In genomic region chr16:72832640-72833039, GRCh38 we compare ENCODE assay signal across 8 cellular contexts.
DNase-seq lines count a peak whose midpoint lies in the region; ATAC-seq, FAIRE-seq and TF ChIP-seq lines count a peak whose summit lies in the region.

No MANE protein-coding gene starts in this region.

- peak; percentile 95 to 97 (median 96) for TF ChIP-seq CTCF in prostate gland (IDR thresholded peaks at IDR 0.05)

- no peak for TF ChIP-seq POLR2A in prostate gland (IDR thresholded peaks at IDR 0.05)

- H3K36me3 Mint-ChIP-seq in activated naive CD4-positive, alpha-beta T cell treated with anti-CD3 and anti-CD28 coated beads for 36 hours (ENCODE audit: low read depth) = no peaks in the 10 kb centered on the region

- H3K4me1 ChIP-seq in prostate gland (replicated peaks) = peaks cover 6% of the 10 kb centered on the region

- ATAC-seq in GM18868 (IDR thresholded peaks at IDR 0.05; ENCODE audit: unreplicated experiment) = peak; percentile 67

- H3K27ac Mint-ChIP-seq in activated naive CD4-positive, alpha-beta T cell treated with anti-CD3 and anti-CD28 coated beads for 36 hours = no peak overlapping the region

- intact Hi-C loops in activated naive CD4-positive, alpha-beta T cell treated with anti-CD3 and anti-CD28 coated beads for 36 hours (cut with micrococcal nuclease) = loop anchor here (1.0 to 10.0 kb wide), 5 partner anchors 216 to 1125 kb away; partner anchors contain the start of gene ZFHX3
- intact Hi-C loops in head of caudate nucleus (cut with DNase I) = loop anchor here (10.0 kb wide), 2 partner anchors 222 to 362 kb away; no protein-coding TSS in a partner anchor
- intact Hi-C loops in prostate gland (cut with DNase I) = loop anchor here (5.0 to 10.0 kb wide), 3 partner anchors 215 to 365 kb away; partner anchors contain the start of gene ZFHX3

- CTCF ChIA-PET in activated naive CD4-positive, alpha-beta T cell treated with anti-CD3 and anti-CD28 coated beads for 36 hours (lab: Charles Lee) = interaction anchor here (0.5 to 2.0 kb wide), 39 partner anchors 8 to 1922 kb away, joined by 3 to 13 read pairs (median 4); no protein-coding TSS in a partner anchor

- H3K36me3 ChIP-seq in prostate gland = no peaks in the 10 kb centered on the region

- no peaks in the 10 kb centered on the region for H3K9me3 Mint-ChIP-seq in activated naive CD4-positive, alpha-beta T cell treated with anti-CD3 and anti-CD28 coated beads for 36 hours

- no peaks in the 10 kb centered on the region for H3K27me3 Mint-ChIP-seq in activated naive CD4-positive, alpha-beta T cell treated with anti-CD3 and anti-CD28 coated beads for 36 hours (ENCODE audit: low read depth)

- FAIRE-seq in urothelium cell line (lab: Jason Lieb, UNC) = no peak

- no peaks in the 10 kb centered on the region for H3K4me1 Mint-ChIP-seq in activated naive CD4-positive, alpha-beta T cell treated with anti-CD3 and anti-CD28 coated beads for 36 hours (ENCODE audit: low read depth)

- H3K4me3 ChIP-seq in prostate gland = no peak overlapping the region

- H3K27me3 ChIP-seq in prostate gland (replicated peaks; ENCODE audit: insufficient read depth) = no peaks in the 10 kb centered on the region

- no peak overlapping the region for H3K4me3 Mint-ChIP-seq in activated naive CD4-positive, alpha-beta T cell treated with anti-CD3 and anti-CD28 coated beads for 36 hours

- peak overlapping the region; percentile 21 to 34 for H3K27ac ChIP-seq in prostate gland

- H3K9me3 ChIP-seq in prostate gland = no peaks in the 10 kb centered on the region

- peak in 12 of 14 donors; percentile 24 to 81 (median 59) for DNase-seq in C1 segment of cervical spinal cord (lab: John Stamatoyannopoulos, UW)
- DNase-seq in HS-5 (ENCODE audit: low read depth) = peak; percentile 26
- DNase-seq in RPMI8226 = peak; percentile 71
- peak; percentile 78 for DNase-seq in activated naive CD4-positive, alpha-beta T cell treated with anti-CD3 and anti-CD28 coated beads for 36 hours
- peak in 41 of 42 donors; percentile 69 to 95 (median 85) for DNase-seq in head of caudate nucleus
- DNase-seq in prostate gland (ENCODE audit: low spot score) = peak; percentile 79
- peak; percentile 86 for DNase-seq in urothelium cell line (ENCODE audit: low spot score)

- WGBS in prostate gland = 12% methylated on average over 6 of the region's 6 CpGs

Comparison
In these comparisons a context has a peak if more than half of its experiments do, and no peak if none do; other contexts are left out.
1. DNase-seq: peak in every context shown above with its lines; median percentile 86 in urothelium cell line; 85 in head of caudate nucleus; 79 in prostate gland; 78 in activated naive CD4-positive, alpha-beta T cell treated with anti-CD3 and anti-CD28 coated beads for 36 hours; 71 in RPMI8226; 59 in C1 segment of cervical spinal cord; 26 in HS-5.